Comparison of ENCODE assay signal across 7 cellular contexts in the genomic region with DNA sequence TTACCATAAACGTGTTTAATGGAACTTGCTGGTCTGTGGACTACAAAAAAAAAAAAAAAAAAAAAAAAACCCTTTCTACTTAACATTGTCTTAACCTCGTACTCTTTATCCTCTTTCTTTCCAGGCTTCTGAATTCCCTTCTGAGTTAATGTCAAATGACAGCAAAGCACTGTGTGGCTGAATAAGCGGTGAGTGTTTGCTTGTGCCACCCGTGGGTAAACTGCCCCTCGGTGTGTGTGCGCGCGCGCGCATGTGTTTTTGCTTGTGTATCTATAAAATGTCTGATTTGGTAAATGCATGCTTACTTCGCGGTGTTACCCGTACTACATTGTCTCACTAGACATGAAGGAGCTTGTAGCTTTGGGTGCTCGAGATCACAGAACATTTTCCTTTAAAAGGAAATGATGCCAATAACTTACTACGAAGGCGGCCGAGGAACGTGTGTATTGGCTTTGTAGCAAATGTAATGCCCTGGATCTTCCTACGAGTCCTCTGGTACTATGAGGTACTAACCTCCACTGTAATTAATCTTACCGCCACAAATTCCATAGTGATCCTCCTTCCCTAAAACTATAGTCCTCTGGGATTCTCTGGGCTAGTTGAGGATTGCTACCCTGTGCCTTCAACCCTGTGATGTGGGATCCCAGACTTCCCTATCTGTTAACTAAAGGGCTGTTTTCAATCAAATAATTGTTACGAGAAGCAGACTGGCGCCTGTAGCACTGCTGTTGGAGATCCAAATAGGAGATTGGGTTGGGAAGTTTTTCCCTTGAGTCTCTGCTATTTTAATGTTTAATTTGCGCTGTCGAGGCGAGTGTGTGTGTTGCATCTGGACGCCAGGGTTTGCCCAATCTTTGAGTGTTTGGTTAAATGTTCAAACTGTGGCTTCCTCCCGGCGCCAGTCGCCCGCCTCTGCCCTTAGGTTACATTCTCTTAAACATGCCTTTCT. TPM values are rescaled to one million over a fixed set of nuclear protein-coding genes. Genes with fewer than 3 reads are reported as not detected.
A peak's percentile ranks its signal among the peaks of the same experiment; 100 is the strongest.
DNase-seq lines count a peak whose midpoint lies in the region; ATAC-seq, FAIRE-seq and TF ChIP-seq lines count a peak whose summit lies in the region.

No MANE protein-coding gene starts in this region.

- CTCF ChIA-PET in activated CD8-positive, alpha-beta T cell treated with anti-CD3 and anti-CD28 coated beads for 36 hours (lab: Charles Lee) = interaction anchor here (1.0 to 1.3 kb wide), 5 partner anchors 8 to 526 kb away, joined by 3 read pairs; no protein-coding TSS in a partner anchor
- CTCF ChIA-PET in endothelial cell of umbilical vein (lab: Charles Lee) = interaction anchor here (0.7 to 5.1 kb wide), 5 partner anchors 10 to 1586 kb away, joined by 3 to 66 read pairs (median 5); no protein-coding TSS in a partner anchor

- intact Hi-C loops in activated CD8-positive, alpha-beta T cell treated with anti-CD3 and anti-CD28 coated beads for 36 hours (cut with micrococcal nuclease) = loop anchor here (5.0 to 10.0 kb wide), 8 partner anchors 101 to 1588 kb away; no protein-coding TSS in a partner anchor
- intact Hi-C loops in endothelial cell of umbilical vein (cut with micrococcal nuclease) = loop anchor here (10.0 kb wide), 1 partner anchor 1858 kb away; no protein-coding TSS in a partner anchor

- no peaks in the 10 kb centered on the region for H3K79me2 ChIP-seq in endothelial cell of umbilical vein (ENCODE audit: control insufficient read depth, insufficient read depth, low read length)

- H3K9ac ChIP-seq in endothelial cell of umbilical vein (replicated peaks; ENCODE audit: extremely low read depth, insufficient read depth, low read length) (peak overlapping the region; percentile 51), mucosa of stomach (ENCODE audit: low read length) (peak overlapping the region; percentile 47)

- dilution Hi-C loops in endothelial cell of umbilical vein (cut with MboI; ENCODE audit: extremely low pct_ligation_motif_present, low sequenced_read_pairs) = no loop called here

- H2AFZ ChIP-seq in endothelial cell of umbilical vein (ENCODE audit: low read depth, low read length) = no peak overlapping the region

- H4K20me1 ChIP-seq in endothelial cell of umbilical vein (replicated peaks; ENCODE audit: control insufficient read depth, extremely low read depth, insufficient read depth, low read length) = no peaks in the 10 kb centered on the region

- peaks cover 24% of the 10 kb centered on the region for H3K36me3 Mint-ChIP-seq in activated CD8-positive, alpha-beta T cell treated with anti-CD3 and anti-CD28 coated beads for 36 hours (ENCODE audit: low read depth)

- POLR2A ChIA-PET in activated CD8-positive, alpha-beta T cell treated with anti-CD3 and anti-CD28 coated beads for 36 hours (lab: Charles Lee) = interaction anchor here (0.9 to 6.7 kb wide), 26 partner anchors 13 to 1255 kb away, joined by 3 to 54 read pairs (median 4); no protein-coding TSS in a partner anchor
- POLR2A ChIA-PET in endothelial cell of umbilical vein (lab: Charles Lee) = interaction anchor here (0.7 to 1.8 kb wide), 6 partner anchors 10 to 1804 kb away, joined by 3 to 11 read pairs (median 6); no protein-coding TSS in a partner anchor

- peaks cover 51% of the 10 kb centered on the region for H3K4me1 ChIP-seq in endothelial cell of umbilical vein (ENCODE audit: control insufficient read depth, extremely low read depth, insufficient read depth, low read length)
- H3K4me1 ChIP-seq in mucosa of stomach (ENCODE audit: control insufficient read depth, insufficient read depth, low read length) = no peaks in the 10 kb centered on the region
- H3K4me1 ChIP-seq in tibial nerve = peaks cover 0 to 43% (median 4%) of the 10 kb centered on the region in 4 donors

- H3K4me3 Mint-ChIP-seq in activated CD8-positive, alpha-beta T cell treated with anti-CD3 and anti-CD28 coated beads for 36 hours = peak overlapping the region; percentile 95

- H3K36me3 ChIP-seq in endothelial cell of umbilical vein (ENCODE audit: control insufficient read depth in 2 of 2, extremely low read depth in 1 of 2, insufficient read depth in 2 of 2, low read length in 2 of 2) (no peaks in the 10 kb centered on the region), mucosa of stomach (ENCODE audit: control insufficient read depth, insufficient read depth, low read length) (no peaks in the 10 kb centered on the region), tibial nerve (no peaks in the 10 kb centered on the region)

- TF ChIP-seq POLR2A in endothelial cell of umbilical vein (IDR thresholded peaks at IDR 0.05; ENCODE audit: low read depth, low read length) (no peak), tibial nerve (IDR thresholded peaks at IDR 0.05) (peak in 1 of 2 donors; percentile 18)

- FAIRE-seq in endothelial cell of umbilical vein (lab: Jason Lieb, UNC) = peak; percentile 8

- peaks cover under 1% of the 10 kb centered on the region for H3K27me3 Mint-ChIP-seq in activated CD8-positive, alpha-beta T cell treated with anti-CD3 and anti-CD28 coated beads for 36 hours

- no peak for ATAC-seq in activated CD8-positive, alpha-beta T cell treated with anti-CD3 and anti-CD28 coated beads for 36 hours
- ATAC-seq in GM18873 (IDR thresholded peaks at IDR 0.05; ENCODE audit: low FRiP score, unreplicated experiment) = no peak

- peaks cover 8 to 22% of the 10 kb centered on the region in 2 experiments for H3K27me3 ChIP-seq in endothelial cell of umbilical vein (ENCODE audit: control insufficient read depth in 2 of 2, insufficient read depth in 2 of 2, low read length in 2 of 2)
- no peaks in the 10 kb centered on the region for H3K27me3 ChIP-seq in mucosa of stomach (ENCODE audit: control insufficient read depth, insufficient read depth, low read length)
- H3K27me3 ChIP-seq in tibial nerve = peaks cover 0 to 2% of the 10 kb centered on the region in 2 donors

- WGBS in tibial nerve, 2 donors = 6 to 9% methylated on average over 30 of the region's 30 CpGs

- H3K9me1 ChIP-seq in endothelial cell of umbilical vein (replicated peaks; ENCODE audit: control insufficient read depth, extremely low read depth, insufficient read depth, low read length) = no peaks in the 10 kb centered on the region

- peaks cover 31% of the 10 kb centered on the region for H3K4me1 Mint-ChIP-seq in activated CD8-positive, alpha-beta T cell treated with anti-CD3 and anti-CD28 coated beads for 36 hours (ENCODE audit: low read depth)

- no TSS peak for BruUV-seq in endothelial cell of umbilical vein (replicated peaks; lab: Mats Ljungman, UMichigan)

- H3K27ac Mint-ChIP-seq in activated CD8-positive, alpha-beta T cell treated with anti-CD3 and anti-CD28 coated beads for 36 hours = peak overlapping the region; percentile 92

- peak in 1 of 2 donors; percentile 39 for TF ChIP-seq EP300 in tibial nerve (IDR thresholded peaks at IDR 0.05)

- peak; percentile 51 for DNase-seq in GM12865 (ENCODE audit: low read depth)
- peak; percentile 70 for DNase-seq in NCI-H345 (lab: John Stamatoyannopoulos, UW)
- peak; percentile 64 for DNase-seq in activated CD8-positive, alpha-beta T cell treated with anti-CD3 and anti-CD28 coated beads for 36 hours
- DNase-seq in endothelial cell of umbilical vein (ENCODE audit: low read depth, low spot score) = peak; percentile 57
- DNase-seq in tibial nerve (ENCODE audit: low spot score in 2 of 2) = peak in 1 of 2 donors; percentile 43

- H3K9me3 Mint-ChIP-seq in activated CD8-positive, alpha-beta T cell treated with anti-CD3 and anti-CD28 coated beads for 36 hours = no peaks in the 10 kb centered on the region

- H3K9me3 ChIP-seq in endothelial cell of umbilical vein (replicated peaks; ENCODE audit: control insufficient read depth, insufficient read depth, low read length) (no peaks in the 10 kb centered on the region), mucosa of stomach (ENCODE audit: control insufficient read depth, low read length) (no peaks in the 10 kb centered on the region), tibial nerve (no peaks in the 10 kb centered on the region)

- H3K27ac ChIP-seq in endothelial cell of umbilical vein (ENCODE audit: insufficient read depth, low read depth, low read length) (no peak overlapping the region), tibial nerve (peak overlapping the region; percentile 57 to 98 (median 86))

- peak overlapping the region; percentile 63 for H3K4me3 ChIP-seq in GM12865 (ENCODE audit: low read depth, low read length)
- peak overlapping the region; percentile 49 to 73 (median 52) for H3K4me3 ChIP-seq in endothelial cell of umbilical vein (replicated peaks in 1 of 3; ENCODE audit: insufficient read depth in 1 of 3, low read depth in 1 of 3, low read length in 3 of 3)
- peak overlapping the region; percentile 47 for H3K4me3 ChIP-seq in mucosa of stomach (ENCODE audit: low read length)
- H3K4me3 ChIP-seq in tibial nerve = peak overlapping the region; percentile 59 to 78 (median 74)

- TF ChIP-seq CTCF in GM12865 (IDR thresholded peaks at IDR 0.05; ENCODE audit: insufficient read depth, low read depth, low read length, missing control alignments) (no peak), endothelial cell of umbilical vein (IDR thresholded peaks at IDR 0.05; ENCODE audit: extremely low read depth in 1 of 2, insufficient read depth in 1 of 2, low read depth in 1 of 2, low read length in 2 of 2) (no peak), tibial nerve (IDR thresholded peaks at IDR 0.05) (no peak)
- no peak for TF ChIP-seq CTCF in activated CD8-positive, alpha-beta T cell treated with anti-CD3 and anti-CD28 coated beads for 36 hours (IDR thresholded peaks at IDR 0.05)

- peak overlapping the region; percentile 94 for H3K4me2 ChIP-seq in endothelial cell of umbilical vein (ENCODE audit: insufficient read depth, low read length)

TF ChIP-seq in endothelial cell of umbilical vein, 7 proteins besides CTCF, POLR2A, EP300 and RAD21 (continues in another document):
- TF ChIP-seq FOS (IDR thresholded peaks at IDR 0.05; ENCODE audit: borderline replicate concordance, insufficient read depth, low read length) = no peak
- TF ChIP-seq, protein P1, sequence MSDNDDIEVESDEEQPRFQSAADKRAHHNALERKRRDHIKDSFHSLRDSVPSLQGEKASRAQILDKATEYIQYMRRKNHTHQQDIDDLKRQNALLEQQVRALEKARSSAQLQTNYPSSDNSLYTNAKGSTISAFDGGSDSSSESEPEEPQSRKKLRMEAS (IDR thresholded peaks at IDR 0.05; ENCODE audit: insufficient read depth, insufficient read length) = no peak
- TF ChIP-seq EZH2 (IDR thresholded peaks at IDR 0.05; ENCODE audit: borderline replicate concordance, low read depth, low read length, severe bottlenecking) = no peak

RNA-seq across cellular contexts. Expression of a gene that starts 1.1 kb away (rescaled TPM):
- 10 to 100 TPM; 85.7 to 91.6 TPM for total RNA-seq in activated CD8-positive, alpha-beta T cell treated with anti-CD3 and anti-CD28 coated beads for 36 hours
- total RNA-seq in endothelial cell of umbilical vein (4.1 and 4.7 TPM in 2 replicates), tibial nerve (100 to 1,000 TPM; 145 to 208 (median 166) TPM)
- 29.1 and 31.9 TPM in 2 replicates for polyA plus RNA-seq in endothelial cell of umbilical vein
- polyA plus RNA-seq in endothelial cell of umbilical vein (2011; cell fraction: cytosol; rRNA removed) = 17.6 and 24.7 TPM in 2 replicates
- 45.9 and 86.9 TPM in 2 replicates for polyA plus RNA-seq in endothelial cell of umbilical vein (2011; cell fraction: nucleus; rRNA removed)
- polyA plus RNA-seq in endothelial cell of umbilical vein (2012) = 5.9 and 7.0 TPM in 2 replicates
- 17.6 and 19.0 TPM in 2 replicates for polyA minus RNA-seq in endothelial cell of umbilical vein
- polyA minus RNA-seq in endothelial cell of umbilical vein (2011; cell fraction: cytosol; rRNA and poly(A)+ RNA removed) = 58.7 TPM
- polyA minus RNA-seq in endothelial cell of umbilical vein (2011; cell fraction: nucleus; rRNA and poly(A)+ RNA removed) = 17.6 and 41.4 TPM in 2 replicates

Comparison
In these comparisons a context has a peak if more than half of its experiments do, and no peak if none do; other contexts are left out.
1. RNA of a gene that starts 1.1 kb away (total RNA-seq): 145 to 208 TPM in tibial nerve and 85.7 to 91.6 TPM in activated CD8-positive, alpha-beta T cell treated with anti-CD3 and anti-CD28 coated beads for 36 hours; 4.1 to 4.7 TPM in endothelial cell of umbilical vein; every median in the first group is over 10 times any median in the second.
2. Peak in every context shown above with its lines, with median percentiles within 50 percentile points of each other: H3K4me3 ChIP-seq.